1 cellular context compared by ENCODE assay signal in the genomic region with DNA sequence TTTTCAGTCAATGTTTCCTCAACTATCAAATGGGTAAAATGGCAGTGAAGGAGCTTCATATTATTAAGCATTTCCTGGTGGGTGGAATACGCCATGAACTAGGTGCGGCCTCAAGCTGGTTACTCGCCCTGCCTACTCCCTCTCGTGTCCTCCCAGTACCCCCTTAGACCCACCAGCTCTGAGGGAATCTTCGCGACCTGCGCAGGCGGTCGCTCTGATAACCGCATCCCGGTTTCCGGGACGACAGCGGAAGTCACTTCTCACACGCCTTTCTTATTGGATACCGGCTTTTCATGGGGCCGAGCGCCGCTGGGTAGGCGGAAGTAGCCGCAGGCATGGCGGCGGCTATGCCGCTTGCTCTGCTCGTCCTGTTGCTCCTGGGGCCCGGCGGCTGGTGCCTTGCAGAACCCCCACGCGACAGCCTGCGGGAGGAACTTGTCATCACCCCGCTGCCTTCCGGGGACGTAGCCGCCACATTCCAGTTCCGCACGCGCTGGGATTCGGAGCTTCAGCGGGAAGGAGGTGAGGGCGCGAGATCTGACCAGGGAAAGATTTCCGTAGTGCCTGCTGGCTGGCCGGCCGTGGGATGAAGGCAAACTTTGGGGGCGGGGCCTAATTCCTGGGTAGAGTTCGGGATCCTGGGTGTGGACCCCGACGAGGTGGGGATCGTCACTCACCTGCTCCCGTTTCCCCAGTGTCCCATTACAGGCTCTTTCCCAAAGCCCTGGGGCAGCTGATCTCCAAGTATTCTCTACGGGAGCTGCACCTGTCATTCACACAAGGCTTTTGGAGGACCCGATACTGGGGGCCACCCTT.
TF ChIP-seq lines count a peak whose summit lies in the region.

A gene (plus strand): TSS at position 320 of the 816 bp plus-strand sequence. CDS start 16 bp downstream, at position 336.

TF ChIP-seq in K562, 482 proteins besides CTCF, POLR2A, EP300 and RAD21 (continued from another document and continues in another):
- TF ChIP-seq, protein P1, sequence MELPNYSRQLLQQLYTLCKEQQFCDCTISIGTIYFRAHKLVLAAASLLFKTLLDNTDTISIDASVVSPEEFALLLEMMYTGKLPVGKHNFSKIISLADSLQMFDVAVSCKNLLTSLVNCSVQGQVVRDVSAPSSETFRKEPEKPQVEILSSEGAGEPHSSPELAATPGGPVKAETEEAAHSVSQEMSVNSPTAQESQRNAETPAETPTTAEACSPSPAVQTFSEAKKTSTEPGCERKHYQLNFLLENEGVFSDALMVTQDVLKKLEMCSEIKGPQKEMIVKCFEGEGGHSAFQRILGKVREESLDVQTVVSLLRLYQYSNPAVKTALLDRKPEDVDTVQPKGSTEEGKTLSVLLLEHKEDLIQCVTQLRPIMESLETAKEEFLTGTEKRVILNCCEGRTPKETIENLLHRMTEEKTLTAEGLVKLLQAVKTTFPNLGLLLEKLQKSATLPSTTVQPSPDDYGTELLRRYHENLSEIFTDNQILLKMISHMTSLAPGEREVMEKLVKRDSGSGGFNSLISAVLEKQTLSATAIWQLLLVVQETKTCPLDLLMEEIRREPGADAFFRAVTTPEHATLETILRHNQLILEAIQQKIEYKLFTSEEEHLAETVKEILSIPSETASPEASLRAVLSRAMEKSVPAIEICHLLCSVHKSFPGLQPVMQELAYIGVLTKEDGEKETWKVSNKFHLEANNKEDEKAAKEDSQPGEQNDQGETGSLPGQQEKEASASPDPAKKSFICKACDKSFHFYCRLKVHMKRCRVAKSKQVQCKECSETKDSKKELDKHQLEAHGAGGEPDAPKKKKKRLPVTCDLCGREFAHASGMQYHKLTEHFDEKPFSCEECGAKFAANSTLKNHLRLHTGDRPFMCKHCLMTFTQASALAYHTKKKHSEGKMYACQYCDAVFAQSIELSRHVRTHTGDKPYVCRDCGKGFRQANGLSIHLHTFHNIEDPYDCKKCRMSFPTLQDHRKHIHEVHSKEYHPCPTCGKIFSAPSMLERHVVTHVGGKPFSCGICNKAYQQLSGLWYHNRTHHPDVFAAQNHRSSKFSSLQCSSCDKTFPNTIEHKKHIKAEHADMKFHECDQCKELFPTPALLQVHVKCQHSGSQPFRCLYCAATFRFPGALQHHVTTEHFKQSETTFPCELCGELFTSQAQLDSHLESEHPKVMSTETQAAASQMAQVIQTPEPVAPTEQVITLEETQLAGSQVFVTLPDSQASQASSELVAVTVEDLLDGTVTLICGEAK (IDR thresholded peaks at IDR 0.05) = peak; percentile 96
- TF ChIP-seq, protein P1 (CRISPR knock-in tag; IDR thresholded peaks at IDR 0.05) = no peak
- TF ChIP-seq, protein P2, sequence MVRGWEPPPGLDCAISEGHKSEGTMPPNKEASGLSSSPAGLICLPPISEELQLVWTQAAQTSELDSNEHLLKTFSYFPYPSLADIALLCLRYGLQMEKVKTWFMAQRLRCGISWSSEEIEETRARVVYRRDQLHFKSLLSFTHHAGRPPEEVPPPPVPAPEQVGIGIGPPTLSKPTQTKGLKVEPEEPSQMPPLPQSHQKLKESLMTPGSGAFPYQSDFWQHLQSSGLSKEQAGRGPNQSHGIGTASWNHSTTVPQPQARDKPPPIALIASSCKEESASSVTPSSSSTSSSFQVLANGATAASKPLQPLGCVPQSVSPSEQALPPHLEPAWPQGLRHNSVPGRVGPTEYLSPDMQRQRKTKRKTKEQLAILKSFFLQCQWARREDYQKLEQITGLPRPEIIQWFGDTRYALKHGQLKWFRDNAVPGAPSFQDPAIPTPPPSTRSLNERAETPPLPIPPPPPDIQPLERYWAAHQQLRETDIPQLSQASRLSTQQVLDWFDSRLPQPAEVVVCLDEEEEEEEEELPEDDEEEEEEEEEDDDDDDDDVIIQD (CRISPR knock-in tag; IDR thresholded peaks at IDR 0.05) = no peak
- TF ChIP-seq PHB (CRISPR knock-in tag; IDR thresholded peaks at IDR 0.05) (peak; percentile 57; the same call in 1 of the 2 replicates), NONO (IDR thresholded peaks at IDR 0.05; ENCODE audit: low read depth in 2 of 2, low read length in 1 of 2) (no peak), HDAC1 (IDR thresholded peaks at IDR 0.05) (peak; percentile 43 to 97; a peak in 3 of 4 replicates), EWSR1 (IDR thresholded peaks at IDR 0.05; ENCODE audit: borderline replicate concordance, low read depth, partially characterized antibody) (no peak), SIN3A (IDR thresholded peaks at IDR 0.05; ENCODE audit: borderline replicate concordance in 2 of 2, control insufficient read depth in 1 of 2, low read depth in 2 of 2, low read length in 2 of 2) (peak in 1 of 2 experiments; percentile 89; a peak in 2 of 4 replicates), SAP30 (IDR thresholded peaks at IDR 0.05; ENCODE audit: borderline replicate concordance, insufficient read depth, low read depth, low read length, poor library complexity, severe bottlenecking) (peak; percentile 97), ZKSCAN1 (IDR thresholded peaks at IDR 0.05; ENCODE audit: low read depth, low read length) (no peak), ZNF121 (CRISPR knock-in tag; conservative IDR thresholded peaks at IDR 0.05) (no peak), RFX5 (IDR thresholded peaks at IDR 0.05; ENCODE audit: low read depth, low read length) (no peak), POLR2G (IDR thresholded peaks at IDR 0.05; ENCODE audit: low read depth, low read length) (peak; percentile 99), CC2D1A (IDR thresholded peaks at IDR 0.05) (no peak), ARNT (IDR thresholded peaks at IDR 0.05) (no peak), NRF1 (conservative IDR thresholded peaks at IDR 0.05 in 1 of 2, IDR thresholded peaks at IDR 0.05 in 1 of 2) (peak; percentile 92 to 93), PPARD (CRISPR knock-in tag; IDR thresholded peaks at IDR 0.05) (no peak), PTRF (tag; IDR thresholded peaks at IDR 0.05) (no peak), JUNB (CRISPR knock-in tag; conservative IDR thresholded peaks at IDR 0.05) (no peak)
- TF ChIP-seq, protein P3, sequence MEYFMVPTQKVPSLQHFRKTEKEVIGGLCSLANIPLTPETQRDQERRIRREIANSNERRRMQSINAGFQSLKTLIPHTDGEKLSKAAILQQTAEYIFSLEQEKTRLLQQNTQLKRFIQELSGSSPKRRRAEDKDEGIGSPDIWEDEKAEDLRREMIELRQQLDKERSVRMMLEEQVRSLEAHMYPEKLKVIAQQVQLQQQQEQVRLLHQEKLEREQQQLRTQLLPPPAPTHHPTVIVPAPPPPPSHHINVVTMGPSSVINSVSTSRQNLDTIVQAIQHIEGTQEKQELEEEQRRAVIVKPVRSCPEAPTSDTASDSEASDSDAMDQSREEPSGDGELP (CRISPR knock-in tag; IDR thresholded peaks at IDR 0.05; ENCODE audit: borderline replicate concordance) = peak; percentile 62
- TF ChIP-seq, protein P4, sequence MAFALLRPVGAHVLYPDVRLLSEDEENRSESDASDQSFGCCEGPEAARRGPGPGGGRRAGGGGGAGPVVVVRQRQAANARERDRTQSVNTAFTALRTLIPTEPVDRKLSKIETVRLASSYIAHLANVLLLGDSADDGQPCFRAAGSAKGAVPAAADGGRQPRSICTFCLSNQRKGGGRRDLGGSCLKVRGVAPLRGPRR (CRISPR knock-in tag; IDR thresholded peaks at IDR 0.05) = no peak
- TF ChIP-seq, protein P5, sequence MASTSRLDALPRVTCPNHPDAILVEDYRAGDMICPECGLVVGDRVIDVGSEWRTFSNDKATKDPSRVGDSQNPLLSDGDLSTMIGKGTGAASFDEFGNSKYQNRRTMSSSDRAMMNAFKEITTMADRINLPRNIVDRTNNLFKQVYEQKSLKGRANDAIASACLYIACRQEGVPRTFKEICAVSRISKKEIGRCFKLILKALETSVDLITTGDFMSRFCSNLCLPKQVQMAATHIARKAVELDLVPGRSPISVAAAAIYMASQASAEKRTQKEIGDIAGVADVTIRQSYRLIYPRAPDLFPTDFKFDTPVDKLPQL (IDR thresholded peaks at IDR 0.05; ENCODE audit: extremely low read depth, insufficient read length) = no peak
- TF ChIP-seq, protein P6, sequence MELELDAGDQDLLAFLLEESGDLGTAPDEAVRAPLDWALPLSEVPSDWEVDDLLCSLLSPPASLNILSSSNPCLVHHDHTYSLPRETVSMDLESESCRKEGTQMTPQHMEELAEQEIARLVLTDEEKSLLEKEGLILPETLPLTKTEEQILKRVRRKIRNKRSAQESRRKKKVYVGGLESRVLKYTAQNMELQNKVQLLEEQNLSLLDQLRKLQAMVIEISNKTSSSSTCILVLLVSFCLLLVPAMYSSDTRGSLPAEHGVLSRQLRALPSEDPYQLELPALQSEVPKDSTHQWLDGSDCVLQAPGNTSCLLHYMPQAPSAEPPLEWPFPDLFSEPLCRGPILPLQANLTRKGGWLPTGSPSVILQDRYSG (tag; conservative IDR thresholded peaks at IDR 0.05; ENCODE audit: low read depth) = no peak
- TF ChIP-seq, protein P7, sequence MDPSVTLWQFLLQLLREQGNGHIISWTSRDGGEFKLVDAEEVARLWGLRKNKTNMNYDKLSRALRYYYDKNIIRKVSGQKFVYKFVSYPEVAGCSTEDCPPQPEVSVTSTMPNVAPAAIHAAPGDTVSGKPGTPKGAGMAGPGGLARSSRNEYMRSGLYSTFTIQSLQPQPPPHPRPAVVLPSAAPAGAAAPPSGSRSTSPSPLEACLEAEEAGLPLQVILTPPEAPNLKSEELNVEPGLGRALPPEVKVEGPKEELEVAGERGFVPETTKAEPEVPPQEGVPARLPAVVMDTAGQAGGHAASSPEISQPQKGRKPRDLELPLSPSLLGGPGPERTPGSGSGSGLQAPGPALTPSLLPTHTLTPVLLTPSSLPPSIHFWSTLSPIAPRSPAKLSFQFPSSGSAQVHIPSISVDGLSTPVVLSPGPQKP (CRISPR knock-in tag; IDR thresholded peaks at IDR 0.05) = no peak
- TF ChIP-seq, protein P8, sequence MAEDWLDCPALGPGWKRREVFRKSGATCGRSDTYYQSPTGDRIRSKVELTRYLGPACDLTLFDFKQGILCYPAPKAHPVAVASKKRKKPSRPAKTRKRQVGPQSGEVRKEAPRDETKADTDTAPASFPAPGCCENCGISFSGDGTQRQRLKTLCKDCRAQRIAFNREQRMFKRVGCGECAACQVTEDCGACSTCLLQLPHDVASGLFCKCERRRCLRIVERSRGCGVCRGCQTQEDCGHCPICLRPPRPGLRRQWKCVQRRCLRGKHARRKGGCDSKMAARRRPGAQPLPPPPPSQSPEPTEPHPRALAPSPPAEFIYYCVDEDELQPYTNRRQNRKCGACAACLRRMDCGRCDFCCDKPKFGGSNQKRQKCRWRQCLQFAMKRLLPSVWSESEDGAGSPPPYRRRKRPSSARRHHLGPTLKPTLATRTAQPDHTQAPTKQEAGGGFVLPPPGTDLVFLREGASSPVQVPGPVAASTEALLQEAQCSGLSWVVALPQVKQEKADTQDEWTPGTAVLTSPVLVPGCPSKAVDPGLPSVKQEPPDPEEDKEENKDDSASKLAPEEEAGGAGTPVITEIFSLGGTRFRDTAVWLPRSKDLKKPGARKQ (CRISPR knock-in tag; IDR thresholded peaks at IDR 0.05) = no peak
- TF ChIP-seq, protein P9, sequence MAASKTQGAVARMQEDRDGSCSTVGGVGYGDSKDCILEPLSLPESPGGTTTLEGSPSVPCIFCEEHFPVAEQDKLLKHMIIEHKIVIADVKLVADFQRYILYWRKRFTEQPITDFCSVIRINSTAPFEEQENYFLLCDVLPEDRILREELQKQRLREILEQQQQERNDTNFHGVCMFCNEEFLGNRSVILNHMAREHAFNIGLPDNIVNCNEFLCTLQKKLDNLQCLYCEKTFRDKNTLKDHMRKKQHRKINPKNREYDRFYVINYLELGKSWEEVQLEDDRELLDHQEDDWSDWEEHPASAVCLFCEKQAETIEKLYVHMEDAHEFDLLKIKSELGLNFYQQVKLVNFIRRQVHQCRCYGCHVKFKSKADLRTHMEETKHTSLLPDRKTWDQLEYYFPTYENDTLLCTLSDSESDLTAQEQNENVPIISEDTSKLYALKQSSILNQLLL (CRISPR knock-in tag; IDR thresholded peaks at IDR 0.05; ENCODE audit: borderline replicate concordance) = no peak
- TF ChIP-seq, protein P10, sequence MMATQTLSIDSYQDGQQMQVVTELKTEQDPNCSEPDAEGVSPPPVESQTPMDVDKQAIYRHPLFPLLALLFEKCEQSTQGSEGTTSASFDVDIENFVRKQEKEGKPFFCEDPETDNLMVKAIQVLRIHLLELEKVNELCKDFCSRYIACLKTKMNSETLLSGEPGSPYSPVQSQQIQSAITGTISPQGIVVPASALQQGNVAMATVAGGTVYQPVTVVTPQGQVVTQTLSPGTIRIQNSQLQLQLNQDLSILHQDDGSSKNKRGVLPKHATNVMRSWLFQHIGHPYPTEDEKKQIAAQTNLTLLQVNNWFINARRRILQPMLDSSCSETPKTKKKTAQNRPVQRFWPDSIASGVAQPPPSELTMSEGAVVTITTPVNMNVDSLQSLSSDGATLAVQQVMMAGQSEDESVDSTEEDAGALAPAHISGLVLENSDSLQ (IDR thresholded peaks at IDR 0.05) = no peak
- TF ChIP-seq, protein P11, sequence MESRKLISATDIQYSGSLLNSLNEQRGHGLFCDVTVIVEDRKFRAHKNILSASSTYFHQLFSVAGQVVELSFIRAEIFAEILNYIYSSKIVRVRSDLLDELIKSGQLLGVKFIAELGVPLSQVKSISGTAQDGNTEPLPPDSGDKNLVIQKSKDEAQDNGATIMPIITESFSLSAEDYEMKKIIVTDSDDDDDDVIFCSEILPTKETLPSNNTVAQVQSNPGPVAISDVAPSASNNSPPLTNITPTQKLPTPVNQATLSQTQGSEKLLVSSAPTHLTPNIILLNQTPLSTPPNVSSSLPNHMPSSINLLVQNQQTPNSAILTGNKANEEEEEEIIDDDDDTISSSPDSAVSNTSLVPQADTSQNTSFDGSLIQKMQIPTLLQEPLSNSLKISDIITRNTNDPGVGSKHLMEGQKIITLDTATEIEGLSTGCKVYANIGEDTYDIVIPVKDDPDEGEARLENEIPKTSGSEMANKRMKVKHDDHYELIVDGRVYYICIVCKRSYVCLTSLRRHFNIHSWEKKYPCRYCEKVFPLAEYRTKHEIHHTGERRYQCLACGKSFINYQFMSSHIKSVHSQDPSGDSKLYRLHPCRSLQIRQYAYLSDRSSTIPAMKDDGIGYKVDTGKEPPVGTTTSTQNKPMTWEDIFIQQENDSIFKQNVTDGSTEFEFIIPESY (CRISPR knock-in tag; IDR thresholded peaks at IDR 0.05) = no peak
